1 cellular context compared by ENCODE assay signal in the genomic region with DNA sequence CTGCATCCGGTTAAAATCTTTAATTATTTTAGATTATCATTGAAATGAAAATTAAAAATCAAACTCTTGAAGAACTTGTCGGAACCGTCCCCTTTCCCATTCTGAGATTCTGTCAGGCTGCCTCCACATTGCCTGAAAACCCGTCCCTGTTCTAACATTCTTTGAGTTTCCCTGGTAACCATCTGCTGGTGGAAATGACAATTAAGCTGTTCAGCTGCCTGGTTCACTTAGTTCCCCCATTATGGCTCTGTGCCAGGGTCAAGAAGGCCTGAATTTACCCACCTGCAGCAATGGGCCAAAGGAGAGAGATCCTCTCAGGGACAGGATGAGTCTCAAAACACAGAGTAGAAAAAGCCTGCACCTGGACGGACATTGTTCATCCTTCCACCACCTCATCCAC.
A peak's percentile ranks its signal among the peaks of the same experiment; 100 is the strongest.
TF ChIP-seq lines count a peak whose summit lies in the region.

No MANE protein-coding gene starts in this region.

TF ChIP-seq in HEK293, 187 proteins besides CTCF, POLR2A, EP300 and RAD21:
- TF ChIP-seq ZNF302 (tag by site-specific recombination; IDR thresholded peaks at IDR 0.05; ENCODE audit: low read depth) (no peak), ZNF121 (tag by site-specific recombination; IDR thresholded peaks at IDR 0.05) (0 out of 2 replicates have a peak, but pooled peaks have one; percentile 42)
